ENCODE assay signal across 20 cellular contexts in genomic region chrX:49262603-49263002, GRCh38. TPM values are rescaled to one million over a fixed set of nuclear protein-coding genes. Genes with fewer than 3 reads are reported as not detected.
DNase-seq lines count a peak whose midpoint lies in the region; ATAC-seq lines count a peak whose summit lies in the region.
"Had no signal": no experiment of that assay in that cellular context is flagged by ENCODE, and none has a peak within 500 bp of the region (broad histone marks: within the 10 kb centered on the region; RNA-seq: fewer than 3 reads in every experiment).

No MANE protein-coding gene starts in this region.

- no peak for DNase-seq in activated CD4-positive, alpha-beta T cell treated with anti-CD3 and anti-CD28 coated beads for 36 hours
- no peak for DNase-seq in activated CD4-positive, alpha-beta T cell treated with anti-CD3 and anti-CD28 coated beads, Interleukin-2, amount 50 U/mL, for 1 hour
- DNase-seq in activated naive CD4-positive, alpha-beta T cell treated with anti-CD3 and anti-CD28 coated beads, Interleukin-2, amount 10 ng/mL, durations not matched to agents 7 days and 5 days: no peak
- no peak for DNase-seq in activated naive CD4-positive, alpha-beta T cell treated with Interleukin-2 at 50 U/mL for 16 hours
- DNase-seq in activated T-helper 1 cell treated with anti-CD3 and anti-CD28 coated beads, Interleukin-12 subunit alpha, Interleukin-12 subunit beta, Interleukin-2, Interleukin-4 antibody, amounts not matched to agents 30 ng/mL and 10 ng/mL and 1 ng/mL, durations not matched to agents 14 hours and 24 hours and 36 hours (ENCODE audit: low spot score): no peak
- DNase-seq in stimulated activated naive CD8-positive, alpha-beta T cell treated with anti-CD3 and anti-CD28 coated beads, Interleukin-15, Interleukin-2, amounts not matched to agents 100 U/mL and 50 U/mL, for 24 hours: no peak
- no peak for DNase-seq in Right ventricle myocardium superior
- DNase-seq: Calu3; CD4-positive, alpha-beta memory T cell; GF-D8; NCI-H1436; NCI-H1930; NCI-H345; NCI-H524 treated with DMSO at 0.1 percent for 48 hours; RPMI8226 had no signal

- intact Hi-C loops in activated CD4-positive, alpha-beta T cell treated with anti-CD3 and anti-CD28 coated beads for 36 hours (cut with DNase I, micrococcal nuclease): loop anchor here in 1 of 2 experiments (10.0 kb wide), 1 partner anchor 188 kb away; the partner anchor contains the start of genes PRAF2 and WDR45
- intact Hi-C loops in activated T-helper 1 cell treated with anti-CD3 and anti-CD28 coated beads, Interleukin-12 subunit alpha, Interleukin-12 subunit beta, Interleukin-2, Interleukin-4 antibody, amounts not matched to agents 30 ng/mL and 10 ng/mL and 1 ng/mL, durations not matched to agents 14 hours and 24 hours and 36 hours (cut with micrococcal nuclease): loop anchor here (1.0 to 10.0 kb wide), 2 partner anchors 11 to 368 kb away; partner anchors contain the start of genes PQBP1 and TIMM17B
- intact Hi-C loops in Right ventricle myocardium superior (cut with DNase I): no loop called here

- no peaks in the 10 kb centered on the region for H3K9me3 Mint-ChIP-seq in activated CD4-positive, alpha-beta T cell treated with anti-CD3 and anti-CD28 coated beads for 36 hours (ENCODE audit: low read depth)
- no peaks in the 10 kb centered on the region for H3K9me3 Mint-ChIP-seq in activated naive CD4-positive, alpha-beta T cell treated with anti-CD3 and anti-CD28 coated beads, Interleukin-2, amount 10 ng/mL, durations not matched to agents 7 days and 5 days
- no peaks in the 10 kb centered on the region for H3K9me3 Mint-ChIP-seq in activated T-helper 1 cell treated with anti-CD3 and anti-CD28 coated beads, Interleukin-12 subunit alpha, Interleukin-12 subunit beta, Interleukin-2, Interleukin-4 antibody, amounts not matched to agents 30 ng/mL and 10 ng/mL and 1 ng/mL, durations not matched to agents 14 hours and 24 hours and 36 hours

- CTCF ChIA-PET in activated CD4-positive, alpha-beta T cell treated with anti-CD3 and anti-CD28 coated beads for 36 hours (lab: Charles Lee): no interaction called here
- CTCF ChIA-PET in activated naive CD4-positive, alpha-beta T cell treated with anti-CD3 and anti-CD28 coated beads, Interleukin-2, amount 10 ng/mL, durations not matched to agents 7 days and 5 days (lab: Charles Lee): no interaction called here

- peak; percentile 55 for ATAC-seq in activated CD4-positive, alpha-beta T cell treated with anti-CD3 and anti-CD28 coated beads for 36 hours
- ATAC-seq in stimulated activated naive CD8-positive, alpha-beta T cell treated with anti-CD3 and anti-CD28 coated beads, Interleukin-15, Interleukin-2, amounts not matched to agents 100 U/mL and 50 U/mL, for 24 hours: peak; percentile 79
- ATAC-seq in HG02870 (IDR thresholded peaks at IDR 0.05; ENCODE audit: unreplicated experiment) (no peak), Right ventricle myocardium superior (ENCODE audit: poor library complexity) (no peak)

- H3K4me3 Mint-ChIP-seq in activated CD4-positive, alpha-beta T cell treated with anti-CD3 and anti-CD28 coated beads for 36 hours: peak overlapping the region; percentile 71
- H3K4me3 Mint-ChIP-seq in activated naive CD4-positive, alpha-beta T cell treated with anti-CD3 and anti-CD28 coated beads, Interleukin-2, amount 10 ng/mL, durations not matched to agents 7 days and 5 days: peak overlapping the region; percentile 46
- H3K4me3 Mint-ChIP-seq in activated T-helper 1 cell treated with anti-CD3 and anti-CD28 coated beads, Interleukin-12 subunit alpha, Interleukin-12 subunit beta, Interleukin-2, Interleukin-4 antibody, amounts not matched to agents 30 ng/mL and 10 ng/mL and 1 ng/mL, durations not matched to agents 14 hours and 24 hours and 36 hours: peak overlapping the region; percentile 65
- H3K4me3 Mint-ChIP-seq: B cell had no signal

- POLR2A ChIA-PET in activated CD4-positive, alpha-beta T cell treated with anti-CD3 and anti-CD28 coated beads for 36 hours (lab: Charles Lee): no interaction called here

- H3K36me3 Mint-ChIP-seq in activated CD4-positive, alpha-beta T cell treated with anti-CD3 and anti-CD28 coated beads for 36 hours (ENCODE audit: low read depth): peaks cover 5% of the 10 kb centered on the region
- H3K36me3 Mint-ChIP-seq in activated naive CD4-positive, alpha-beta T cell treated with anti-CD3 and anti-CD28 coated beads, Interleukin-2, amount 10 ng/mL, durations not matched to agents 7 days and 5 days: peaks cover 3% of the 10 kb centered on the region
- peaks cover 7% of the 10 kb centered on the region for H3K36me3 Mint-ChIP-seq in activated T-helper 1 cell treated with anti-CD3 and anti-CD28 coated beads, Interleukin-12 subunit alpha, Interleukin-12 subunit beta, Interleukin-2, Interleukin-4 antibody, amounts not matched to agents 30 ng/mL and 10 ng/mL and 1 ng/mL, durations not matched to agents 14 hours and 24 hours and 36 hours (ENCODE audit: low read depth)
- H3K36me3 Mint-ChIP-seq: CD4-positive, alpha-beta memory T cell had no signal

- H3K27ac Mint-ChIP-seq in activated CD4-positive, alpha-beta T cell treated with anti-CD3 and anti-CD28 coated beads for 36 hours: peak overlapping the region; percentile 34
- H3K27ac Mint-ChIP-seq in activated naive CD4-positive, alpha-beta T cell treated with anti-CD3 and anti-CD28 coated beads, Interleukin-2, amount 10 ng/mL, durations not matched to agents 7 days and 5 days: no peak overlapping the region
- H3K27ac Mint-ChIP-seq in activated T-helper 1 cell treated with anti-CD3 and anti-CD28 coated beads, Interleukin-12 subunit alpha, Interleukin-12 subunit beta, Interleukin-2, Interleukin-4 antibody, amounts not matched to agents 30 ng/mL and 10 ng/mL and 1 ng/mL, durations not matched to agents 14 hours and 24 hours and 36 hours: peak overlapping the region; percentile 75
- H3K27ac Mint-ChIP-seq: B cell had no signal

- H3K4me1 Mint-ChIP-seq in activated CD4-positive, alpha-beta T cell treated with anti-CD3 and anti-CD28 coated beads for 36 hours: peaks cover 55% of the 10 kb centered on the region
- H3K4me1 Mint-ChIP-seq in activated naive CD4-positive, alpha-beta T cell treated with anti-CD3 and anti-CD28 coated beads, Interleukin-2, amount 10 ng/mL, durations not matched to agents 7 days and 5 days: peaks cover 25% of the 10 kb centered on the region
- H3K4me1 Mint-ChIP-seq in activated T-helper 1 cell treated with anti-CD3 and anti-CD28 coated beads, Interleukin-12 subunit alpha, Interleukin-12 subunit beta, Interleukin-2, Interleukin-4 antibody, amounts not matched to agents 30 ng/mL and 10 ng/mL and 1 ng/mL, durations not matched to agents 14 hours and 24 hours and 36 hours (ENCODE audit: low read depth): peaks cover 40% of the 10 kb centered on the region

- no peaks in the 10 kb centered on the region for H3K27me3 Mint-ChIP-seq in activated CD4-positive, alpha-beta T cell treated with anti-CD3 and anti-CD28 coated beads for 36 hours
- H3K27me3 Mint-ChIP-seq in activated naive CD4-positive, alpha-beta T cell treated with anti-CD3 and anti-CD28 coated beads, Interleukin-2, amount 10 ng/mL, durations not matched to agents 7 days and 5 days: no peaks in the 10 kb centered on the region
- no peaks in the 10 kb centered on the region for H3K27me3 Mint-ChIP-seq in activated T-helper 1 cell treated with anti-CD3 and anti-CD28 coated beads, Interleukin-12 subunit alpha, Interleukin-12 subunit beta, Interleukin-2, Interleukin-4 antibody, amounts not matched to agents 30 ng/mL and 10 ng/mL and 1 ng/mL, durations not matched to agents 14 hours and 24 hours and 36 hours (ENCODE audit: insufficient read depth)

RNA-seq across cellular contexts. Expression of gene FOXP3, which starts 1.9 kb away (rescaled TPM):
- total RNA-seq in activated CD4-positive, alpha-beta T cell treated with anti-CD3 and anti-CD28 coated beads for 36 hours: 10 to 100 TPM; 17.9 to 20.0 TPM
- total RNA-seq in activated T-helper 1 cell treated with anti-CD3 and anti-CD28 coated beads, Interleukin-12 subunit alpha, Interleukin-12 subunit beta, Interleukin-2, Interleukin-4 antibody, amounts not matched to agents 30 ng/mL and 10 ng/mL and 1 ng/mL, durations not matched to agents 14 hours and 24 hours and 36 hours: 14.3 and 14.4 TPM in 2 replicates
- total RNA-seq in Right ventricle myocardium superior: not detected
- total RNA-seq: A172, B cell, HT1080 had no signal

RNA-seq across cellular contexts. Expression of gene PPP1R3F, which starts 7.0 kb away (rescaled TPM):
- total RNA-seq in activated CD4-positive, alpha-beta T cell treated with anti-CD3 and anti-CD28 coated beads for 36 hours: 1 to 10 TPM; 4.4 to 4.7 TPM
- total RNA-seq in activated T-helper 1 cell treated with anti-CD3 and anti-CD28 coated beads, Interleukin-12 subunit alpha, Interleukin-12 subunit beta, Interleukin-2, Interleukin-4 antibody, amounts not matched to agents 30 ng/mL and 10 ng/mL and 1 ng/mL, durations not matched to agents 14 hours and 24 hours and 36 hours: 6.5 and 6.9 TPM in 2 replicates
- total RNA-seq in Right ventricle myocardium superior: 21.9 TPM

RNA-seq across cellular contexts. Expression of gene CCDC22, which starts 27.3 kb away (rescaled TPM):
- 10 to 100 TPM; 19.8 to 23.8 TPM for total RNA-seq in activated CD4-positive, alpha-beta T cell treated with anti-CD3 and anti-CD28 coated beads for 36 hours
- total RNA-seq in activated T-helper 1 cell treated with anti-CD3 and anti-CD28 coated beads, Interleukin-12 subunit alpha, Interleukin-12 subunit beta, Interleukin-2, Interleukin-4 antibody, amounts not matched to agents 30 ng/mL and 10 ng/mL and 1 ng/mL, durations not matched to agents 14 hours and 24 hours and 36 hours: 26.0 and 28.5 TPM in 2 replicates
- 10.8 TPM for total RNA-seq in Right ventricle myocardium superior

RNA-seq across cellular contexts. Expression of gene CACNA1F, which starts 29.5 kb away (rescaled TPM):
- total RNA-seq in activated CD4-positive, alpha-beta T cell treated with anti-CD3 and anti-CD28 coated beads for 36 hours: under 1 TPM; 0.65 to 0.87 TPM
- total RNA-seq in activated T-helper 1 cell treated with anti-CD3 and anti-CD28 coated beads, Interleukin-12 subunit alpha, Interleukin-12 subunit beta, Interleukin-2, Interleukin-4 antibody, amounts not matched to agents 30 ng/mL and 10 ng/mL and 1 ng/mL, durations not matched to agents 14 hours and 24 hours and 36 hours: 0.05 and 0.13 TPM in 2 replicates
- total RNA-seq in Right ventricle myocardium superior: 0.11 TPM
- total RNA-seq: A172, Calu3, HT1080, M059J had no signal

RNA-seq across cellular contexts. Expression of gene GAGE10, which starts 40.8 kb away (rescaled TPM):
- not detected for total RNA-seq in activated CD4-positive, alpha-beta T cell treated with anti-CD3 and anti-CD28 coated beads for 36 hours
- total RNA-seq in activated T-helper 1 cell treated with anti-CD3 and anti-CD28 coated beads, Interleukin-12 subunit alpha, Interleukin-12 subunit beta, Interleukin-2, Interleukin-4 antibody, amounts not matched to agents 30 ng/mL and 10 ng/mL and 1 ng/mL, durations not matched to agents 14 hours and 24 hours and 36 hours: not detected in 2 replicates
- not detected for total RNA-seq in Right ventricle myocardium superior
- total RNA-seq: A172; B cell; Calu3; CD4-positive, alpha-beta memory T cell; HT1080; M059J had no signal

Comparison
In these comparisons a context has a peak if more than half of its experiments do, and no peak if none do; other contexts are left out.
1. ATAC-seq: peak in activated CD4-positive, alpha-beta T cell treated with anti-CD3 and anti-CD28 coated beads for 36 hours (single experiment) and stimulated activated naive CD8-positive, alpha-beta T cell treated with anti-CD3 and anti-CD28 coated beads, Interleukin-15, Interleukin-2, amounts not matched to agents 100 U/mL and 50 U/mL, for 24 hours (single experiment); none in HG02870 (single experiment) and Right ventricle myocardium superior (single experiment).
2. RNA of gene FOXP3, which starts 1.9 kb away (total RNA-seq): 17.9 to 20.0 TPM in activated CD4-positive, alpha-beta T cell treated with anti-CD3 and anti-CD28 coated beads for 36 hours and 14.3 to 14.4 TPM in activated T-helper 1 cell treated with anti-CD3 and anti-CD28 coated beads, Interleukin-12 subunit alpha, Interleukin-12 subunit beta, Interleukin-2, Interleukin-4 antibody, amounts not matched to agents 30 ng/mL and 10 ng/mL and 1 ng/mL, durations not matched to agents 14 hours and 24 hours and 36 hours; not detected in Right ventricle myocardium superior (single experiment); every median in the first group is over 10 times any median in the second.
3. Peak in every context shown above with its lines, with median percentiles within 50 percentile points of each other: H3K4me3 Mint-ChIP-seq.